ENCODE assay signal across 19 cellular contexts in genomic region chr16:53414381-53414780, GRCh38.
"Had no signal": no experiment of that assay in that cellular context is flagged by ENCODE, and none has a peak within 500 bp of the region (broad histone marks: within the 10 kb centered on the region; RNA-seq: fewer than 3 reads in every experiment).

No MANE protein-coding gene starts in this region.

- H3K4me1 ChIP-seq: right atrium auricular region, sigmoid colon, stomach, transverse colon had no signal

- H2AFZ ChIP-seq: hepatocyte had no signal

- H3K79me2 ChIP-seq: hepatocyte had no signal

- H3K4me1 Mint-ChIP-seq: neural crest cell had no signal

- ATAC-seq: natural killer cell had no signal

- H3K4me3 Mint-ChIP-seq: natural killer cell, neural crest cell had no signal

- H3K27ac ChIP-seq: epithelial cell of prostate, hepatocyte, ovary, right atrium auricular region, sigmoid colon, skin epidermis, stomach, thoracic aorta, transverse colon had no signal

- H3K27me3 ChIP-seq: esophagus squamous epithelium, hepatocyte, ovary, right atrium auricular region, sigmoid colon, stomach, transverse colon had no signal

- H3K4me3 ChIP-seq: esophagus squamous epithelium, hepatocyte, ovary, right atrium auricular region, sigmoid colon, stomach, thoracic aorta, transverse colon had no signal

- H3K36me3 Mint-ChIP-seq: natural killer cell had no signal

- H3K9me3 Mint-ChIP-seq: natural killer cell had no signal

- H3K27ac Mint-ChIP-seq: natural killer cell had no signal

- DNase-seq: effector memory CD4-positive, alpha-beta T cell; esophagus squamous epithelium; foreskin fibroblast; kidney glomerular epithelial cell; natural killer cell; nucleus accumbens; ovary; sigmoid colon; stimulated activated CD4-positive, alpha-beta T cell treated with anti-CD3 and anti-CD28 coated beads, Interleukin-12 subunit alpha, Interleukin-12 subunit beta, amount 100 ng/mL, for 4 hours; stimulated activated naive CD4-positive, alpha-beta T cell; stomach; substantia nigra; transverse colon had no signal
